ENCODE assay signal across 21 cellular contexts in the genomic region with DNA sequence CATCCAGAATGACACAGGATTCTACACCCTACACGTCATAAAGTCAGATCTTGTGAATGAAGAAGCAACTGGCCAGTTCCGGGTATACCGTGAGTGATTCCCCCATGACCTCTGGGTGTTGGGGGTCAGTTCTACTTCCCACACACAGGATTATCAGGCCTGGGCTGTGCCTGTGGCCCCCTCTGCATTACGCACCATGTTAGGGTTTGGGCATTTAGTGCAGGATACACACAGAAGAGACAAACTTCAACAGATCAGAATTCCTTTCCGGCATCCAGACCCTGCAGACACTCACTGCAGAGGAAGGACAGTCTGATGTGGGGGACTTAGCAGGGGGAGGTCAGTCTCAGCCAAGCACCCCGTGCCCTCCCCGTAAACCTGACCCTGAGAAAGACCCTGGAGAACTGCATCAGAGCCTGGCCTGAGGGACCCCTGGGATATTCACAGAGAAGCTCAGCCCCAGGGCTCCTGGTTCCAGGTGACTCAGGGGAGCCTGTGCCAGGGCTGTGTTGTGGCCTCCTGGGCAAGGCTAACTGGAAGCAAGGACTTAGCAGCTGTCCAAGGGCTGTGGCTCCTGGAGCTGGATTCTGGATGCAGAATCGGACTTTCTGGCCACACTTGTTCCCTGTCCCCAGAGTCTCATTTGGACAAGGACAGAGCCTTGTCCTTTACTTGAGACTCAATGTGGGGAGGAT. TPM values are rescaled to one million over a fixed set of nuclear protein-coding genes. Genes with fewer than 3 reads are reported as not detected.
A peak's percentile ranks its signal among the peaks of the same experiment; 100 is the strongest.
DNase-seq lines count a peak whose midpoint lies in the region; ATAC-seq and TF ChIP-seq lines count a peak whose summit lies in the region.
"Had no signal": no experiment of that assay in that cellular context is flagged by ENCODE, and none has a peak within 500 bp of the region (broad histone marks: within the 10 kb centered on the region; RNA-seq: fewer than 3 reads in every experiment).

No MANE protein-coding gene starts in this region.

- H3K9ac ChIP-seq in colonic mucosa (ENCODE audit: low read depth in 2 of 2, low read length in 2 of 2): peak overlapping the region; percentile 80 to 94

- no peak for TF ChIP-seq CTCF in Caco-2 (IDR thresholded peaks at IDR 0.05; ENCODE audit: insufficient read depth in 1 of 2, low read depth in 1 of 2, low read length in 1 of 2, severe bottlenecking in 1 of 2, unreplicated experiment in 1 of 2)
- no peak for TF ChIP-seq CTCF in colonic mucosa (IDR thresholded peaks at IDR 0.05)
- TF ChIP-seq CTCF in stomach (IDR thresholded peaks at IDR 0.05): no peak

- DNase-seq in Caco-2: no peak
- DNase-seq in colonic mucosa: no peak
- DNase-seq in mesenteric fat pad (ENCODE audit: low spot score): peak; percentile 68
- peak; percentile 19 for DNase-seq in stomach
- DNase-seq in amniotic stem cell (lab: John Stamatoyannopoulos, UW): no peak
- DNase-seq: ACHN; CD8-positive, alpha-beta memory T cell; GDM1; Karpas-422; NCI-H1694 treated with DMSO at 0.1 percent for 48 hours; NCI-H2081 treated with DMSO at 0.1 percent for 48 hours; NCI-H2171 treated with DMSO at 0.1 percent for 48 hours; NCI-H524 treated with DMSO at 0.1 percent for 48 hours; NCI-H82; OCI-M1; SJCRH30 had no signal

- no peak overlapping the region for H3K27ac Mint-ChIP-seq in Caco-2 (ENCODE audit: unreplicated experiment)
- H3K27ac Mint-ChIP-seq: CD8-positive, alpha-beta memory T cell had no signal

- TF ChIP-seq POLR2A in stomach (IDR thresholded peaks at IDR 0.05): no peak
- TF ChIP-seq POLR2A in GM18505 (IDR thresholded peaks at IDR 0.05; ENCODE audit: borderline replicate concordance, extremely low read depth, insufficient read depth, insufficient read length): no peak

- intact Hi-C loops in Caco-2 (cut with micrococcal nuclease; ENCODE audit: unreplicated experiment) (loop anchor here (5.0 kb wide), 1 partner anchor 68 kb away; no protein-coding TSS in a partner anchor), colonic mucosa (cut with DNase I) (no loop called here), stomach (cut with DNase I; ENCODE audit: low total_unique reads) (no loop called here)

- peaks cover 5% of the 10 kb centered on the region for H3K36me3 Mint-ChIP-seq in Caco-2 (ENCODE audit: insufficient read depth, unreplicated experiment)
- H3K36me3 Mint-ChIP-seq: CD8-positive, alpha-beta memory T cell had no signal

- H3K9me3 ChIP-seq in Caco-2 (no peaks in the 10 kb centered on the region), colonic mucosa (no peaks in the 10 kb centered on the region), stomach (no peaks in the 10 kb centered on the region)
- H3K9me3 ChIP-seq: SJCRH30 had no signal

- H3K4me1 ChIP-seq in Caco-2 (no peaks in the 10 kb centered on the region), colonic mucosa (peaks cover 7% of the 10 kb centered on the region), stomach (no peaks in the 10 kb centered on the region)
- H3K4me1 ChIP-seq: SJCRH30 had no signal

- H3K27me3 Mint-ChIP-seq in Caco-2 (ENCODE audit: insufficient read depth, unreplicated experiment): peaks cover 5% of the 10 kb centered on the region

- H3K4me3 ChIP-seq in Caco-2 (ENCODE audit: low read depth, low read length) (no peak overlapping the region), colonic mucosa (peak overlapping the region; percentile 63), stomach (peak overlapping the region in 1 of 4 donors; percentile 6)
- H3K4me3 ChIP-seq: SJCRH30 had no signal

- POLR2A ChIA-PET in Caco-2 (lab: Charles Lee): no interaction called here

- H3K27ac ChIP-seq in colonic mucosa (peak overlapping the region; percentile 75), stomach (no peak overlapping the region)
- H3K27ac ChIP-seq: C4-2B, SJCRH30 had no signal

- no peak for TF ChIP-seq EP300 in stomach (IDR thresholded peaks at IDR 0.05)

- no peak overlapping the region for H3K4me3 Mint-ChIP-seq in Caco-2 (ENCODE audit: unreplicated experiment)

- no peaks in the 10 kb centered on the region for H3K36me3 ChIP-seq in Caco-2 (ENCODE audit: control insufficient read depth, insufficient read depth, low read length)
- H3K36me3 ChIP-seq in colonic mucosa: peaks cover 4% of the 10 kb centered on the region
- H3K36me3 ChIP-seq in stomach: no peaks in the 10 kb centered on the region
- H3K36me3 ChIP-seq: SJCRH30 had no signal

- CTCF ChIA-PET in Caco-2 (lab: Charles Lee): no interaction called here

- TSS peak; percentile 26 for BruUV-seq in Caco-2 (replicated peaks; lab: Mats Ljungman, UMichigan)

- 83 to 92% (median 87%) methylated on average over 5 to 8 of the region's 8 CpGs for WGBS in stomach, 5 donors

- H3K27me3 ChIP-seq in Caco-2 (replicated peaks; ENCODE audit: control insufficient read depth, insufficient read depth, low read length) (no peaks in the 10 kb centered on the region), colonic mucosa (no peaks in the 10 kb centered on the region), stomach (peaks cover 0 to 63% (median 4%) of the 10 kb centered on the region in 3 donors)

- ATAC-seq in GM19328 (IDR thresholded peaks at IDR 0.05; ENCODE audit: unreplicated experiment) (no peak), GM18505 (IDR thresholded peaks at IDR 0.05; ENCODE audit: unreplicated experiment) (no peak)

- no peaks in the 10 kb centered on the region for H3K9me3 Mint-ChIP-seq in Caco-2 (ENCODE audit: unreplicated experiment)
- H3K9me3 Mint-ChIP-seq: CD8-positive, alpha-beta memory T cell had no signal

- H3K4me1 Mint-ChIP-seq in Caco-2 (ENCODE audit: low read depth, unreplicated experiment): peaks cover 13% of the 10 kb centered on the region

RNA-seq across cellular contexts. Expression of a gene that starts 1.7 kb away (rescaled TPM):
- 1.3 and 3.9 TPM in 2 replicates for total RNA-seq in Caco-2 (2022)
- total RNA-seq in colonic mucosa: 1,000 to 10,000 TPM; 2,196 to 2,217 TPM
- 0.35 TPM for total RNA-seq in mesenteric fat pad
- total RNA-seq in stomach: 100 to 1,000 TPM in 2 of 5 donors, 10 to 100 TPM in 1, 1 to 10 TPM in 1, under 1 TPM in 1; 0.72 to 118 (median 22.9) TPM
- 10 to 100 TPM in 2 of 3 donors, 1 to 10 TPM in 1; 4.4 to 27.6 (median 18.2) TPM for polyA plus RNA-seq in stomach
- total RNA-seq: CD8-positive, alpha-beta memory T cell; H4; MCF 10A; SJCRH30 had no signal
- polyA plus RNA-seq: CD8-positive, alpha-beta memory T cell had no signal

RNA-seq across cellular contexts. Expression of a gene that starts 22.0 kb away (rescaled TPM):
- total RNA-seq in Caco-2 (2022) (0.44 TPM in 1 of 2 replicates, not detected in the other), colonic mucosa (100 to 1,000 TPM; 329 to 919 TPM), mesenteric fat pad (not detected), stomach (1 to 10 TPM in 1 of 5 donors, not detected in 4; 1.3 TPM)
- 1 to 10 TPM in 1 of 3 donors, not detected in 2; 6.2 TPM for polyA plus RNA-seq in stomach
- total RNA-seq: CD8-positive, alpha-beta memory T cell; H4; MCF 10A; SJCRH30 had no signal
- polyA plus RNA-seq: CD8-positive, alpha-beta memory T cell had no signal

RNA-seq across cellular contexts. Expression of a gene that starts 45.2 kb away (rescaled TPM):
- total RNA-seq in Caco-2 (2022): 10.7 and 16.2 TPM in 2 replicates
- 100 to 1,000 TPM; 260 to 655 TPM for total RNA-seq in colonic mucosa
- 0.22 TPM for total RNA-seq in mesenteric fat pad
- total RNA-seq in stomach: 10 to 100 TPM in 2 of 5 donors, 1 to 10 TPM in 1, not detected in 2; 5.5 to 16.2 (median 14.7) TPM
- polyA plus RNA-seq in stomach: 10 to 100 TPM in 1 of 3 donors, 1 to 10 TPM in 2; 1.7 to 29.6 (median 7.8) TPM
- total RNA-seq: CD8-positive, alpha-beta memory T cell; H4; MCF 10A; SJCRH30 had no signal
- polyA plus RNA-seq: CD8-positive, alpha-beta memory T cell had no signal

Comparison
In these comparisons a context has a peak if more than half of its experiments do, and no peak if none do; other contexts are left out.
1. DNase-seq: peak in mesenteric fat pad (single experiment) and stomach (single experiment); none in Caco-2 (0 of 2), colonic mucosa (single experiment) and amniotic stem cell (single experiment).
2. RNA of a gene that starts 1.7 kb away (total RNA-seq): 2,196 to 2,217 TPM in colonic mucosa; 0.72 to 118 TPM in stomach, 1.3 to 3.9 TPM in Caco-2 and 0.35 TPM in mesenteric fat pad (single experiment); every median in the first group is over 10 times any median in the second.
3. RNA of a gene that starts 22.0 kb away (total RNA-seq): 329 to 919 TPM in colonic mucosa; not detected in mesenteric fat pad (single experiment), 0.44 TPM in Caco-2 and 1.3 TPM in stomach; every median in the first group is over 100 times any median in the second.
4. RNA of a gene that starts 45.2 kb away (total RNA-seq): 260 to 655 TPM in colonic mucosa; 10.7 to 16.2 TPM in Caco-2, 5.5 to 16.2 TPM in stomach and 0.22 TPM in mesenteric fat pad (single experiment); every median in the first group is over 10 times any median in the second.